In the genomic region with DNA sequence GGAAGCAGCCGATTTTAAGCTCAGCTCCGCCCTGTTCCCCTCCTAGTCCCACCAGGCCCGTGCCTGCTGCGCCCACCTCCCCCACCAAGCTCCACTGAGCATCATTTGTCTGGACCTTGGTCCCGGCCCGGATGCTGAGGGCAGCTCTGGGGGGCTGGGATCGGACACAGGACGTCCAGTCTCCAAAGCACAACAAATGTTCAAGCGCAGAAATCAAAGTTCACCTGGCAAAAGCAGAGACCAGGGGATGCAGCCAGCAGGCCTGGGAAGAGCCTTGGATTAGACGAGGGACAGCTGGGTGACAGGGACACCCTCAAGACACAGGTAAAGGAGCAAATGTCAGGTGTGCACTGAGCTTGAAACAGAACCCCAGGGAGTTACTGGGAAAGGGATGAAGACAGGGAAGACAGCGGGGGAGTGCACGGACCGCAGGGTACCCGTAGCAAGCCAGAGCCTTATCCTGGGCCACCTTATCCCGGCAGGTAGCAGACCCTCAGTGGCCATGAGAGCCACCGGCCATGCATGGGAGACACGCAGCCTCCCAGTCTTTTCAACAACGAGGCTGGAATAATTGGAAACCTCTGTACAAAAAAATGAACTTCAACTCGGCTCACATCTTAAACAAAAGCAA, we compare ENCODE assay signal across 1 cellular context.
A peak's percentile ranks its signal among the peaks of the same experiment; 100 is the strongest.
TF ChIP-seq lines count a peak whose summit lies in the region.

No MANE protein-coding gene starts in this region.

TF ChIP-seq in HepG2, 621 proteins besides CTCF, POLR2A, EP300 and RAD21 (continued from another document and continues in another):
- TF ChIP-seq, protein P1, sequence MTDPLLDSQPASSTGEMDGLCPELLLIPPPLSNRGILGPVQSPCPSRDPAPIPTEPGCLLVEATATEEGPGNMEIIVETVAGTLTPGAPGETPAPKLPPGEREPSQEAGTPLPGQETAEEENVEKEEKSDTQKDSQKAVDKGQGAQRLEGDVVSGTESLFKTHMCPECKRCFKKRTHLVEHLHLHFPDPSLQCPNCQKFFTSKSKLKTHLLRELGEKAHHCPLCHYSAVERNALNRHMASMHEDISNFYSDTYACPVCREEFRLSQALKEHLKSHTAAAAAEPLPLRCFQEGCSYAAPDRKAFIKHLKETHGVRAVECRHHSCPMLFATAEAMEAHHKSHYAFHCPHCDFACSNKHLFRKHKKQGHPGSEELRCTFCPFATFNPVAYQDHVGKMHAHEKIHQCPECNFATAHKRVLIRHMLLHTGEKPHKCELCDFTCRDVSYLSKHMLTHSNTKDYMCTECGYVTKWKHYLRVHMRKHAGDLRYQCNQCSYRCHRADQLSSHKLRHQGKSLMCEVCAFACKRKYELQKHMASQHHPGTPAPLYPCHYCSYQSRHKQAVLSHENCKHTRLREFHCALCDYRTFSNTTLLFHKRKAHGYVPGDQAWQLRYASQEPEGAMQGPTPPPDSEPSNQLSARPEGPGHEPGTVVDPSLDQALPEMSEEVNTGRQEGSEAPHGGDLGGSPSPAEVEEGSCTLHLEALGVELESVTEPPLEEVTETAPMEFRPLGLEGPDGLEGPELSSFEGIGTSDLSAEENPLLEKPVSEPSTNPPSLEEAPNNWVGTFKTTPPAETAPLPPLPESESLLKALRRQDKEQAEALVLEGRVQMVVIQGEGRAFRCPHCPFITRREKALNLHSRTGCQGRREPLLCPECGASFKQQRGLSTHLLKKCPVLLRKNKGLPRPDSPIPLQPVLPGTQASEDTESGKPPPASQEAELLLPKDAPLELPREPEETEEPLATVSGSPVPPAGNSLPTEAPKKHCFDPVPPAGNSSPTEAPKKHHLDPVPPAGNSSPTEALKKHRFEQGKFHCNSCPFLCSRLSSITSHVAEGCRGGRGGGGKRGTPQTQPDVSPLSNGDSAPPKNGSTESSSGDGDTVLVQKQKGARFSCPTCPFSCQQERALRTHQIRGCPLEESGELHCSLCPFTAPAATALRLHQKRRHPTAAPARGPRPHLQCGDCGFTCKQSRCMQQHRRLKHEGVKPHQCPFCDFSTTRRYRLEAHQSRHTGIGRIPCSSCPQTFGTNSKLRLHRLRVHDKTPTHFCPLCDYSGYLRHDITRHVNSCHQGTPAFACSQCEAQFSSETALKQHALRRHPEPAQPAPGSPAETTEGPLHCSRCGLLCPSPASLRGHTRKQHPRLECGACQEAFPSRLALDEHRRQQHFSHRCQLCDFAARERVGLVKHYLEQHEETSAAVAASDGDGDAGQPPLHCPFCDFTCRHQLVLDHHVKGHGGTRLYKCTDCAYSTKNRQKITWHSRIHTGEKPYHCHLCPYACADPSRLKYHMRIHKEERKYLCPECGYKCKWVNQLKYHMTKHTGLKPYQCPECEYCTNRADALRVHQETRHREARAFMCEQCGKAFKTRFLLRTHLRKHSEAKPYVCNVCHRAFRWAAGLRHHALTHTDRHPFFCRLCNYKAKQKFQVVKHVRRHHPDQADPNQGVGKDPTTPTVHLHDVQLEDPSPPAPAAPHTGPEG (CRISPR knock-in tag; IDR thresholded peaks at IDR 0.05): no peak
- TF ChIP-seq KLF6 (CRISPR knock-in tag; IDR thresholded peaks at IDR 0.05) (no peak), MED1 (CRISPR knock-in tag; IDR thresholded peaks at IDR 0.05) (peak; percentile 93), TAF1 (CRISPR knock-in tag; IDR thresholded peaks at IDR 0.05) (0 out of 2 replicates have a peak, but pooled peaks have one; percentile 39), SALL2 (CRISPR knock-in tag; IDR thresholded peaks at IDR 0.05) (0 out of 2 replicates have a peak, but pooled peaks have one; percentile 44), ZNF619 (CRISPR knock-in tag; IDR thresholded peaks at IDR 0.05) (no peak; the same call in 1 of the 2 replicates), ZNF33A (CRISPR knock-in tag; IDR thresholded peaks at IDR 0.05; ENCODE audit: borderline replicate concordance) (no peak), JUND (CRISPR knock-in tag; IDR thresholded peaks at IDR 0.05) (no peak), SKI (IDR thresholded peaks at IDR 0.05; ENCODE audit: partially characterized antibody) (peak; percentile 38), NFE2 (CRISPR knock-in tag; IDR thresholded peaks at IDR 0.05) (no peak), ZMYM3 (CRISPR knock-in tag; IDR thresholded peaks at IDR 0.05) (peak; percentile 83; the same call in 1 of the 2 replicates), RELA (CRISPR knock-in tag; IDR thresholded peaks at IDR 0.05) (no peak), ZNF510 (CRISPR knock-in tag; IDR thresholded peaks at IDR 0.05; ENCODE audit: low read depth) (0 out of 2 replicates have a peak, but pooled peaks have one; percentile 56), ZMAT3 (CRISPR knock-in tag; conservative IDR thresholded peaks at IDR 0.05) (no peak; the same call in none of the 2 replicates), ZNF12 (CRISPR knock-in tag; IDR thresholded peaks at IDR 0.05) (no peak), CENPX (CRISPR knock-in tag; IDR thresholded peaks at IDR 0.05) (no peak), RFX5 (IDR thresholded peaks at IDR 0.05; ENCODE audit: low read depth, low read length) (no peak), ZNF7 (CRISPR knock-in tag; IDR thresholded peaks at IDR 0.05) (no peak), ZNF724P (CRISPR knock-in tag; IDR thresholded peaks at IDR 0.05; ENCODE audit: borderline replicate concordance) (no peak), ZNF709 (CRISPR knock-in tag; IDR thresholded peaks at IDR 0.05) (no peak), POGZ (CRISPR knock-in tag; IDR thresholded peaks at IDR 0.05) (peak; percentile 48; the same call in 1 of the 2 replicates), HDAC1 (CRISPR knock-in tag; IDR thresholded peaks at IDR 0.05) (peak; percentile 93), ZFP36L1 (CRISPR knock-in tag; IDR thresholded peaks at IDR 0.05) (no peak), CBX5 (CRISPR knock-in tag; IDR thresholded peaks at IDR 0.05; ENCODE audit: borderline replicate concordance) (no peak), ISL2 (CRISPR knock-in tag; IDR thresholded peaks at IDR 0.05) (peak; percentile 39; the same call in 1 of the 2 replicates), ZNF777 (CRISPR knock-in tag; IDR thresholded peaks at IDR 0.05) (peak; percentile 48; the same call in 1 of the 2 replicates), TOPORS (CRISPR knock-in tag; IDR thresholded peaks at IDR 0.05) (no peak; the same call in 1 of the 2 replicates), ZNF589 (CRISPR knock-in tag; conservative IDR thresholded peaks at IDR 0.05) (no peak), NFATC3 (CRISPR knock-in tag; IDR thresholded peaks at IDR 0.05) (peak; percentile 48; the same call in 1 of the 2 replicates), TCF7L2 (IDR thresholded peaks at IDR 0.05; ENCODE audit: low read depth, low read length) (no peak), ZNF264 (CRISPR knock-in tag; IDR thresholded peaks at IDR 0.05) (peak; percentile 53; the same call in 1 of the 2 replicates)
- TF ChIP-seq, protein P2, sequence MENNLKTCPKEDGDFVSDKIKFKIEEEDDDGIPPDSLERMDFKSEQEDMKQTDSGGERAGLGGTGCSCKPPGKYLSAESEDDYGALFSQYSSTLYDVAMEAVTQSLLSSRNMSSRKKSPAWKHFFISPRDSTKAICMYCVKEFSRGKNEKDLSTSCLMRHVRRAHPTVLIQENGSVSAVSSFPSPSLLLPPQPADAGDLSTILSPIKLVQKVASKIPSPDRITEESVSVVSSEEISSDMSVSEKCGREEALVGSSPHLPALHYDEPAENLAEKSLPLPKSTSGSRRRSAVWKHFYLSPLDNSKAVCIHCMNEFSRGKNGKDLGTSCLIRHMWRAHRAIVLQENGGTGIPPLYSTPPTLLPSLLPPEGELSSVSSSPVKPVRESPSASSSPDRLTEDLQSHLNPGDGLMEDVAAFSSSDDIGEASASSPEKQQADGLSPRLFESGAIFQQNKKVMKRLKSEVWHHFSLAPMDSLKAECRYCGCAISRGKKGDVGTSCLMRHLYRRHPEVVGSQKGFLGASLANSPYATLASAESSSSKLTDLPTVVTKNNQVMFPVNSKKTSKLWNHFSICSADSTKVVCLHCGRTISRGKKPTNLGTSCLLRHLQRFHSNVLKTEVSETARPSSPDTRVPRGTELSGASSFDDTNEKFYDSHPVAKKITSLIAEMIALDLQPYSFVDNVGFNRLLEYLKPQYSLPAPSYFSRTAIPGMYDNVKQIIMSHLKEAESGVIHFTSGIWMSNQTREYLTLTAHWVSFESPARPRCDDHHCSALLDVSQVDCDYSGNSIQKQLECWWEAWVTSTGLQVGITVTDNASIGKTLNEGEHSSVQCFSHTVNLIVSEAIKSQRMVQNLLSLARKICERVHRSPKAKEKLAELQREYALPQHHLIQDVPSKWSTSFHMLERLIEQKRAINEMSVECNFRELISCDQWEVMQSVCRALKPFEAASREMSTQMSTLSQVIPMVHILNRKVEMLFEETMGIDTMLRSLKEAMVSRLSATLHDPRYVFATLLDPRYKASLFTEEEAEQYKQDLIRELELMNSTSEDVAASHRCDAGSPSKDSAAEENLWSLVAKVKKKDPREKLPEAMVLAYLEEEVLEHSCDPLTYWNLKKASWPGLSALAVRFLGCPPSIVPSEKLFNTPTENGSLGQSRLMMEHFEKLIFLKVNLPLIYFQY (CRISPR knock-in tag; IDR thresholded peaks at IDR 0.05; ENCODE audit: borderline replicate concordance): peak; percentile 97
- TF ChIP-seq, protein P3, sequence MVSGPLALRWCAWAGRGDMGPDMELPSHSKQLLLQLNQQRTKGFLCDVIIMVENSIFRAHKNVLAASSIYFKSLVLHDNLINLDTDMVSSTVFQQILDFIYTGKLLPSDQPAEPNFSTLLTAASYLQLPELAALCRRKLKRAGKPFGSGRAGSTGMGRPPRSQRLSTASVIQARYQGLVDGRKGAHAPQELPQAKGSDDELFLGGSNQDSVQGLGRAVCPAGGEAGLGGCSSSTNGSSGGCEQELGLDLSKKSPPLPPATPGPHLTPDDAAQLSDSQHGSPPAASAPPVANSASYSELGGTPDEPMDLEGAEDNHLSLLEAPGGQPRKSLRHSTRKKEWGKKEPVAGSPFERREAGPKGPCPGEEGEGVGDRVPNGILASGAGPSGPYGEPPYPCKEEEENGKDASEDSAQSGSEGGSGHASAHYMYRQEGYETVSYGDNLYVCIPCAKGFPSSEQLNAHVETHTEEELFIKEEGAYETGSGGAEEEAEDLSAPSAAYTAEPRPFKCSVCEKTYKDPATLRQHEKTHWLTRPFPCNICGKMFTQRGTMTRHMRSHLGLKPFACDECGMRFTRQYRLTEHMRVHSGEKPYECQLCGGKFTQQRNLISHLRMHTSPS (CRISPR knock-in tag; IDR thresholded peaks at IDR 0.05; ENCODE audit: low read depth): peak; percentile 82; the same call in 1 of the 2 replicates
- TF ChIP-seq, protein P4, sequence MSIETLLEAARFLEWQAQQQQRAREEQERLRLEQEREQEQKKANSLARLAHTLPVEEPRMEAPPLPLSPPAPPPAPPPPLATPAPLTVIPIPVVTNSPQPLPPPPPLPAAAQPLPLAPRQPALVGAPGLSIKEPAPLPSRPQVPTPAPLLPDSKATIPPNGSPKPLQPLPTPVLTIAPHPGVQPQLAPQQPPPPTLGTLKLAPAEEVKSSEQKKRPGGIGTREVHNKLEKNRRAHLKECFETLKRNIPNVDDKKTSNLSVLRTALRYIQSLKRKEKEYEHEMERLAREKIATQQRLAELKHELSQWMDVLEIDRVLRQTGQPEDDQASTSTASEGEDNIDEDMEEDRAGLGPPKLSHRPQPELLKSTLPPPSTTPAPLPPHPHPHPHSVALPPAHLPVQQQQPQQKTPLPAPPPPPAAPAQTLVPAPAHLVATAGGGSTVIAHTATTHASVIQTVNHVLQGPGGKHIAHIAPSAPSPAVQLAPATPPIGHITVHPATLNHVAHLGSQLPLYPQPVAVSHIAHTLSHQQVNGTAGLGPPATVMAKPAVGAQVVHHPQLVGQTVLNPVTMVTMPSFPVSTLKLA (IDR thresholded peaks at IDR 0.05): no peak
- TF ChIP-seq, protein P5, sequence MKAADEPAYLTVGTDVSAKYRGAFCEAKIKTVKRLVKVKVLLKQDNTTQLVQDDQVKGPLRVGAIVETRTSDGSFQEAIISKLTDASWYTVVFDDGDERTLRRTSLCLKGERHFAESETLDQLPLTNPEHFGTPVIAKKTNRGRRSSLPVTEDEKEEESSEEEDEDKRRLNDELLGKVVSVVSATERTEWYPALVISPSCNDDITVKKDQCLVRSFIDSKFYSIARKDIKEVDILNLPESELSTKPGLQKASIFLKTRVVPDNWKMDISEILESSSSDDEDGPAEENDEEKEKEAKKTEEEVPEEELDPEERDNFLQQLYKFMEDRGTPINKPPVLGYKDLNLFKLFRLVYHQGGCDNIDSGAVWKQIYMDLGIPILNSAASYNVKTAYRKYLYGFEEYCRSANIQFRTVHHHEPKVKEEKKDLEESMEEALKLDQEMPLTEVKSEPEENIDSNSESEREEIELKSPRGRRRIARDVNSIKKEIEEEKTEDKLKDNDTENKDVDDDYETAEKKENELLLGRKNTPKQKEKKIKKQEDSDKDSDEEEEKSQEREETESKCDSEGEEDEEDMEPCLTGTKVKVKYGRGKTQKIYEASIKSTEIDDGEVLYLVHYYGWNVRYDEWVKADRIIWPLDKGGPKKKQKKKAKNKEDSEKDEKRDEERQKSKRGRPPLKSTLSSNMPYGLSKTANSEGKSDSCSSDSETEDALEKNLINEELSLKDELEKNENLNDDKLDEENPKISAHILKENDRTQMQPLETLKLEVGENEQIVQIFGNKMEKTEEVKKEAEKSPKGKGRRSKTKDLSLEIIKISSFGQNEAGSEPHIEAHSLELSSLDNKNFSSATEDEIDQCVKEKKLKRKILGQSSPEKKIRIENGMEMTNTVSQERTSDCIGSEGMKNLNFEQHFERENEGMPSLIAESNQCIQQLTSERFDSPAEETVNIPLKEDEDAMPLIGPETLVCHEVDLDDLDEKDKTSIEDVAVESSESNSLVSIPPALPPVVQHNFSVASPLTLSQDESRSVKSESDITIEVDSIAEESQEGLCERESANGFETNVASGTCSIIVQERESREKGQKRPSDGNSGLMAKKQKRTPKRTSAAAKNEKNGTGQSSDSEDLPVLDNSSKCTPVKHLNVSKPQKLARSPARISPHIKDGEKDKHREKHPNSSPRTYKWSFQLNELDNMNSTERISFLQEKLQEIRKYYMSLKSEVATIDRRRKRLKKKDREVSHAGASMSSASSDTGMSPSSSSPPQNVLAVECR (CRISPR knock-in tag; IDR thresholded peaks at IDR 0.05; ENCODE audit: borderline replicate concordance): peak; percentile 72; the same call in 1 of the 2 replicates
- TF ChIP-seq, protein P6, sequence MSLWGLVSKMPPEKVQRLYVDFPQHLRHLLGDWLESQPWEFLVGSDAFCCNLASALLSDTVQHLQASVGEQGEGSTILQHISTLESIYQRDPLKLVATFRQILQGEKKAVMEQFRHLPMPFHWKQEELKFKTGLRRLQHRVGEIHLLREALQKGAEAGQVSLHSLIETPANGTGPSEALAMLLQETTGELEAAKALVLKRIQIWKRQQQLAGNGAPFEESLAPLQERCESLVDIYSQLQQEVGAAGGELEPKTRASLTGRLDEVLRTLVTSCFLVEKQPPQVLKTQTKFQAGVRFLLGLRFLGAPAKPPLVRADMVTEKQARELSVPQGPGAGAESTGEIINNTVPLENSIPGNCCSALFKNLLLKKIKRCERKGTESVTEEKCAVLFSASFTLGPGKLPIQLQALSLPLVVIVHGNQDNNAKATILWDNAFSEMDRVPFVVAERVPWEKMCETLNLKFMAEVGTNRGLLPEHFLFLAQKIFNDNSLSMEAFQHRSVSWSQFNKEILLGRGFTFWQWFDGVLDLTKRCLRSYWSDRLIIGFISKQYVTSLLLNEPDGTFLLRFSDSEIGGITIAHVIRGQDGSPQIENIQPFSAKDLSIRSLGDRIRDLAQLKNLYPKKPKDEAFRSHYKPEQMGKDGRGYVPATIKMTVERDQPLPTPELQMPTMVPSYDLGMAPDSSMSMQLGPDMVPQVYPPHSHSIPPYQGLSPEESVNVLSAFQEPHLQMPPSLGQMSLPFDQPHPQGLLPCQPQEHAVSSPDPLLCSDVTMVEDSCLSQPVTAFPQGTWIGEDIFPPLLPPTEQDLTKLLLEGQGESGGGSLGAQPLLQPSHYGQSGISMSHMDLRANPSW (CRISPR knock-in tag; IDR thresholded peaks at IDR 0.05; ENCODE audit: borderline replicate concordance): peak; percentile 66; the same call in 1 of the 2 replicates
- TF ChIP-seq, protein P7, sequence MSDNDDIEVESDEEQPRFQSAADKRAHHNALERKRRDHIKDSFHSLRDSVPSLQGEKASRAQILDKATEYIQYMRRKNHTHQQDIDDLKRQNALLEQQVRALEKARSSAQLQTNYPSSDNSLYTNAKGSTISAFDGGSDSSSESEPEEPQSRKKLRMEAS (IDR thresholded peaks at IDR 0.05): peak; percentile 70
